In genomic region chr19:1168877-1169791, GRCh38 we compare ENCODE assay signal across 8 cellular contexts. TPM values are rescaled to one million over a fixed set of nuclear protein-coding genes. Genes with fewer than 3 reads are reported as not detected.
DNase-seq lines count a peak whose midpoint lies in the region; ATAC-seq and TF ChIP-seq lines count a peak whose summit lies in the region.
"Had no signal": no experiment of that assay in that cellular context is flagged by ENCODE, and none has a peak within 500 bp of the region (broad histone marks: within the 10 kb centered on the region; RNA-seq: fewer than 3 reads in every experiment).

No MANE protein-coding gene starts in this region.

- TF ChIP-seq POLR2A in right lobe of liver (IDR thresholded peaks at IDR 0.05): peak; percentile 51
- TF ChIP-seq POLR2A in thyroid gland (IDR thresholded peaks at IDR 0.05): no peak

- H3K36me3 Mint-ChIP-seq in IgD-negative memory B cell: peaks cover 2% of the 10 kb centered on the region
- H3K36me3 Mint-ChIP-seq in brain: peaks cover 26% of the 10 kb centered on the region

- TF ChIP-seq CTCF in brain (conservative IDR thresholded peaks at IDR 0.05): no peak
- no peak for TF ChIP-seq CTCF in right lobe of liver (IDR thresholded peaks at IDR 0.05)
- no peak for TF ChIP-seq CTCF in thyroid gland (IDR thresholded peaks at IDR 0.05)
- TF ChIP-seq CTCF in ascending aorta (IDR thresholded peaks at IDR 0.05): no peak

- H3K9me3 Mint-ChIP-seq in IgD-negative memory B cell: no peaks in the 10 kb centered on the region
- H3K9me3 Mint-ChIP-seq in brain: peaks cover 0 to 8% (median 0%) of the 10 kb centered on the region in 5 experiments

- H3K4me1 ChIP-seq in right lobe of liver: peaks cover 0 to 48% (median 22%) of the 10 kb centered on the region in 4 donors
- H3K4me1 ChIP-seq in thyroid gland: peaks cover 45 to 69% of the 10 kb centered on the region in 2 donors
- peaks cover 0 to 12% of the 10 kb centered on the region in 2 donors for H3K4me1 ChIP-seq in ascending aorta

- H3K27me3 ChIP-seq in right lobe of liver (no peaks in the 10 kb centered on the region), thyroid gland (no peaks in the 10 kb centered on the region), ascending aorta (no peaks in the 10 kb centered on the region)

- peak; percentile 58 to 67 (median 65) for ATAC-seq in right lobe of liver

- H3K27ac ChIP-seq in right lobe of liver (peak overlapping the region; percentile 79 to 84 (median 83)), thyroid gland (peak overlapping the region in 1 of 3 donors; percentile 36), ascending aorta (peak overlapping the region in 1 of 2 donors; percentile 61)

- H3K36me3 ChIP-seq in right lobe of liver (no peaks in the 10 kb centered on the region), thyroid gland (peaks cover 0 to 7% of the 10 kb centered on the region in 2 donors), ascending aorta (peaks cover 0 to 12% of the 10 kb centered on the region in 2 donors)

- intact Hi-C loops in right lobe of liver (cut with DNase I): no loop called here
- intact Hi-C loops in thyroid gland (cut with DNase I): no loop called here
- intact Hi-C loops in ascending aorta (cut with DNase I): no loop called here

- H3K4me1 Mint-ChIP-seq in IgD-negative memory B cell (peaks cover 0 to 17% (median 4%) of the 10 kb centered on the region in 3 donors), brain (peaks cover 28% of the 10 kb centered on the region)

- H3K9me3 ChIP-seq in right lobe of liver (no peaks in the 10 kb centered on the region), thyroid gland (no peaks in the 10 kb centered on the region), ascending aorta (no peaks in the 10 kb centered on the region)

- H3K4me3 ChIP-seq in right lobe of liver: peak overlapping the region; percentile 41 to 51 (median 42)
- H3K4me3 ChIP-seq in thyroid gland (replicated peaks in 1 of 3): peak overlapping the region in 1 of 3 donors; percentile 6
- peak overlapping the region in 1 of 2 donors; percentile 13 for H3K4me3 ChIP-seq in ascending aorta

- no peak overlapping the region for H3K27ac Mint-ChIP-seq in IgD-negative memory B cell
- H3K27ac Mint-ChIP-seq in brain: peak overlapping the region in 3 of 5 experiments; percentile 34 to 70 (median 55)

- peak overlapping the region; percentile 21 to 75 (median 48) for H3K4me3 Mint-ChIP-seq in IgD-negative memory B cell
- peak overlapping the region in 1 of 5 experiments; percentile 58 for H3K4me3 Mint-ChIP-seq in brain
- H3K4me3 Mint-ChIP-seq: stimulated activated naive CD8-positive, alpha-beta T cell treated with anti-CD3 and anti-CD28 coated beads, Interleukin-15, Interleukin-2, amounts not matched to agents 100 ng/mL and 50 ng/mL, for 24 hours had no signal

- DNase-seq in right lobe of liver (peak; percentile 86 to 89 (median 89)), thyroid gland (peak; percentile 52 to 55), ascending aorta (ENCODE audit: low spot score in 2 of 2) (no peak), SHP77 (lab: John Stamatoyannopoulos, UW) (no peak)
- no peak for DNase-seq in activated CD4-positive, CD25-positive, alpha-beta regulatory T cell (lab: John Stamatoyannopoulos, UW)

- WGBS in right lobe of liver (ENCODE audit: insufficient coverage, low coverage, low lambda C conversion rate, missing lambda C conversion rate): 16% methylated on average over 8 of the region's 38 CpGs
- WGBS in thyroid gland, 2 donors: 80 to 82% methylated on average over 16 to 34 of the region's 38 CpGs

- no peaks in the 10 kb centered on the region for H3K27me3 Mint-ChIP-seq in IgD-negative memory B cell
- H3K27me3 Mint-ChIP-seq in brain: no peaks in the 10 kb centered on the region
- H3K27me3 Mint-ChIP-seq: stimulated activated naive CD8-positive, alpha-beta T cell treated with anti-CD3 and anti-CD28 coated beads, Interleukin-15, Interleukin-2, amounts not matched to agents 100 ng/mL and 50 ng/mL, for 24 hours had no signal

RNA-seq across cellular contexts. Expression of gene SBNO2, which starts 4.9 kb away (rescaled TPM):
- 2.1 TPM for polyA plus RNA-seq in IgD-negative memory B cell
- polyA plus RNA-seq in brain (ENCODE audit: insufficient read depth, low read depth, low replicate concordance): 26.9 TPM
- 10 to 100 TPM; 21.5 to 54.4 (median 25.5) TPM for total RNA-seq in right lobe of liver
- 10 to 100 TPM; 22.8 to 69.0 (median 25.5) TPM for total RNA-seq in thyroid gland
- 120 TPM for total RNA-seq in ascending aorta

RNA-seq across cellular contexts. Expression of gene STK11, which starts 36.4 kb away (rescaled TPM):
- polyA plus RNA-seq in IgD-negative memory B cell (14.9 TPM), brain (ENCODE audit: insufficient read depth, low read depth, low replicate concordance) (72.6 TPM)
- total RNA-seq in right lobe of liver (10 to 100 TPM; 23.8 to 34.0 (median 29.5) TPM), thyroid gland (10 to 100 TPM; 60.2 to 83.4 (median 71.1) TPM), ascending aorta (104 TPM)

Comparison
In these comparisons a context has a peak if more than half of its experiments do, and no peak if none do; other contexts are left out.
1. H3K27ac Mint-ChIP-seq: peak in brain (3 of 5); none in IgD-negative memory B cell (0 of 3).
2. DNase-seq: peak in right lobe of liver (3 of 3) and thyroid gland (2 of 2); none in ascending aorta (0 of 2), activated CD4-positive, CD25-positive, alpha-beta regulatory T cell (0 of 4) and SHP77 (0 of 2).